Comparison of ENCODE assay signal across 9 cellular contexts in genomic region chrX:41137589-41137988, GRCh38. TPM values are rescaled to one million over a fixed set of nuclear protein-coding genes. Genes with fewer than 3 reads are reported as not detected.
DNase-seq lines count a peak whose midpoint lies in the region; ATAC-seq and TF ChIP-seq lines count a peak whose summit lies in the region.
"Had no signal": no experiment of that assay in that cellular context is flagged by ENCODE, and none has a peak within 500 bp of the region (broad histone marks: within the 10 kb centered on the region; RNA-seq: fewer than 3 reads in every experiment).

No MANE protein-coding gene starts in this region.

- intact Hi-C loops in ovary (cut with DNase I) = no loop called here

- peaks cover 12% of the 10 kb centered on the region for H4K20me1 ChIP-seq in hepatocyte (ENCODE audit: insufficient read depth, poor library complexity, severe bottlenecking)

- H3K4me3 ChIP-seq in hepatocyte (no peak overlapping the region), ovary (no peak overlapping the region)

- no peaks in the 10 kb centered on the region for H3K4me1 ChIP-seq in hepatocyte (ENCODE audit: insufficient read depth)
- H3K4me1 ChIP-seq in ovary (ENCODE audit: insufficient read depth) = no peaks in the 10 kb centered on the region

- H3K9me2 ChIP-seq in hepatocyte (replicated peaks; ENCODE audit: insufficient read depth) = no peaks in the 10 kb centered on the region

- no peak for TF ChIP-seq EP300 in ovary (IDR thresholded peaks at IDR 0.05)

- no peak for DNase-seq in AG09319 (ENCODE audit: extremely low read depth, low read depth)
- peak; percentile 27 for DNase-seq in SK-MEL-5 (ENCODE audit: low read depth, low spot score)
- no peak for DNase-seq in hepatocyte (ENCODE audit: low spot score)
- no peak for DNase-seq in NCI-H2107 treated with DMSO at 0.1 percent for 48 hours (lab: John Stamatoyannopoulos, UW; ENCODE audit: unreplicated experiment)
- no peak for DNase-seq in ovary
- DNase-seq: GOT3 had no signal

- H3K79me2 ChIP-seq in hepatocyte = peaks cover 29% of the 10 kb centered on the region

- no peak overlapping the region for H3K4me2 ChIP-seq in hepatocyte

- in situ Hi-C loops in SK-MEL-5 (cut with HindIII; ENCODE audit: low pct_unique_long_range_greater_than_20kb, low sequenced_read_pairs) = no loop called here

- H3K9me3 ChIP-seq in hepatocyte (ENCODE audit: low read depth) (no peaks in the 10 kb centered on the region), ovary (no peaks in the 10 kb centered on the region)

- H3K27me3 ChIP-seq in hepatocyte (no peaks in the 10 kb centered on the region), ovary (no peaks in the 10 kb centered on the region)

- ATAC-seq in HG03460 (IDR thresholded peaks at IDR 0.05; ENCODE audit: unreplicated experiment) (no peak), HG03139 (IDR thresholded peaks at IDR 0.05; ENCODE audit: unreplicated experiment) (no peak)

- H3K27ac ChIP-seq in hepatocyte (no peak overlapping the region), ovary (no peak overlapping the region)

- no peak for TF ChIP-seq POLR2A in ovary (IDR thresholded peaks at IDR 0.05)

- no peaks in the 10 kb centered on the region for H3K36me3 ChIP-seq in hepatocyte (replicated peaks; ENCODE audit: insufficient read depth, low read depth)
- H3K36me3 ChIP-seq in ovary = no peaks in the 10 kb centered on the region

- TF ChIP-seq CTCF in AG09319 (IDR thresholded peaks at IDR 0.05; ENCODE audit: low read depth, low read length) (peak; percentile 53), GM12872 (IDR thresholded peaks at IDR 0.05; ENCODE audit: insufficient read depth, low read depth, low read length) (peak; percentile 20; the same call in 1 of the 3 replicates), hepatocyte (IDR thresholded peaks at IDR 0.05; ENCODE audit: poor library complexity) (peak; percentile 48), ovary (IDR thresholded peaks at IDR 0.05) (no peak)

- H2AFZ ChIP-seq in hepatocyte = no peak overlapping the region

RNA-seq across cellular contexts. Expression of gene USP9X, which starts 52.3 kb away (rescaled TPM):
- 78.9 and 92.2 TPM in 2 replicates for total RNA-seq in SK-MEL-5 (2014; rRNA removed; shearing (Covaris generic))
- polyA plus RNA-seq in SK-MEL-5 (2015; cell fraction: cytosol; rRNA removed) = 26.3 and 39.1 TPM in 2 replicates
- polyA plus RNA-seq in SK-MEL-5 (2015; cell fraction: nucleus; rRNA removed) = 20.3 and 23.1 TPM in 2 replicates
- total RNA-seq in hepatocyte (93.9 and 114 TPM in 2 replicates), ovary (10 to 100 TPM; 50.6 to 95.1 (median 65.8) TPM)
- polyA plus RNA-seq in hepatocyte (23.8 and 26.6 TPM in 2 replicates), ovary (10 to 100 TPM; 14.2 to 40.1 TPM)

Comparison
In these comparisons a context has a peak if more than half of its experiments do, and no peak if none do; other contexts are left out.
1. CTCF ChIP-seq: peak in AG09319 (single experiment), GM12872 (single experiment) and hepatocyte (single experiment); none in ovary (0 of 3).